20 cellular contexts compared by ENCODE assay signal in the genomic region with DNA sequence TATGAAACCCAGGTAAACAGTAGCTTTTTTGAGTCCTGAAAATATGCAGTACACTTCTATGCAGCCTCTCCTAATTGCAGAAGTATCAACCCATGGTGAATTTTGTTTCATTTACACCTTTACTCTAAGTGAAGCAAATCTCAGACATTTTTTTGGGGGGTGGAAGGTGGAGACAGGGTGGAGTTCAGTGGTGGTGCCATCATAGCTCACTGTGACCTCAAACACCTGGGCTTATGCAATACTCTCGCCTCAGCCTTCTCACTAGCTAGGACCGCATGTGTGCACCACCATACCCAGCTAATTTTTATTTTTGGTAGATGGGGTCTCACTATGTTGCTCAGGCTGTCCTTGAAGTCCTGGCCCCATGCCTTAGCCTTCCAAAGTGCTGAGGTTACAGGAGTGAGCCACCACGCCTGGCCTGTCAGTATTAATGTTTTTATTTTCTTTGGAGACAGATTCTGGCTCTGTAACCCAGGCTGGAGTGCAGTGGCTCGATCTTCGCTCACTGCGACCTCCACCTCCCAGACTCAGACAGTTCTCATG.
DNase-seq lines count a peak whose midpoint lies in the region; ATAC-seq and TF ChIP-seq lines count a peak whose summit lies in the region.
"Had no signal": no experiment of that assay in that cellular context is flagged by ENCODE, and none has a peak within 500 bp of the region (broad histone marks: within the 10 kb centered on the region; RNA-seq: fewer than 3 reads in every experiment).

No MANE protein-coding gene starts in this region.

- H3K18ac ChIP-seq in H9 (ENCODE audit: insufficient read length, low read depth, low read length) = no peak overlapping the region

- no peak overlapping the region for H3K56ac ChIP-seq in H9 (ENCODE audit: insufficient read length, low read depth, low read length)

- H2BK20ac ChIP-seq in H9 (ENCODE audit: low read depth, low read length, poor library complexity, severe bottlenecking) = no peak overlapping the region

- H3K79me2 ChIP-seq in H9 (ENCODE audit: insufficient read depth, low read length) = peaks cover 94% of the 10 kb centered on the region

- no peak overlapping the region for H2BK120ac ChIP-seq in H9 (ENCODE audit: low read depth, low read length, poor library complexity, severe bottlenecking)

- no peak overlapping the region for H2BK5ac ChIP-seq in H9 (ENCODE audit: insufficient read length, low read length)

- no peaks in the 10 kb centered on the region for H3K27me3 ChIP-seq in H9 (ENCODE audit: insufficient read depth, low read length)
- H3K27me3 ChIP-seq: BE2C, neural progenitor cell had no signal

- POLR2A ChIA-PET in MCF 10A (lab: Yijun Ruan, JAX) = interaction anchor here (0.6 kb wide), 1 partner anchor 21 kb away, joined by 3 read pairs; no protein-coding TSS in a partner anchor

- H3K27ac Mint-ChIP-seq in activated CD4-positive, alpha-beta T cell treated with anti-CD3 and anti-CD28 coated beads, Interleukin-2, amount 10 ng/mL, durations not matched to agents 24 days and 14 days = peak overlapping the region; percentile 56
- H3K27ac Mint-ChIP-seq in H9 = peak overlapping the region in 2 of 3 experiments; percentile 37 to 61; a peak in 2 of 7 replicates
- no peak overlapping the region for H3K27ac Mint-ChIP-seq in activated T-helper 17 cell treated with anti-CD3 and anti-CD28 coated beads, Interleukin-2, amount 50 U/mL, for 72 hours
- peak overlapping the region in 4 of 6 donors; percentile 50 to 85 (median 66) for H3K27ac Mint-ChIP-seq in naive B cell
- no peak overlapping the region for H3K27ac Mint-ChIP-seq in MCF 10A (ENCODE audit: low read depth, unreplicated experiment)
- H3K27ac Mint-ChIP-seq: HFFc6, mesothelial cell of epicardium had no signal

- peaks cover 35% of the 10 kb centered on the region for H3K36me3 Mint-ChIP-seq in activated CD4-positive, alpha-beta T cell treated with anti-CD3 and anti-CD28 coated beads, Interleukin-2, amount 10 ng/mL, durations not matched to agents 24 days and 14 days (ENCODE audit: low read depth)
- H3K36me3 Mint-ChIP-seq in H9 (ENCODE audit: insufficient read depth in 1 of 3, low read depth in 3 of 3) (peaks cover 7 to 16% (median 14%) of the 10 kb centered on the region in 3 experiments), naive B cell (no peaks in the 10 kb centered on the region), MCF 10A (ENCODE audit: insufficient read depth, unreplicated experiment) (peaks cover 6% of the 10 kb centered on the region)
- H3K36me3 Mint-ChIP-seq in activated T-helper 17 cell treated with anti-CD3 and anti-CD28 coated beads, Interleukin-2, amount 50 U/mL, for 72 hours (ENCODE audit: low read depth) = peaks cover 93% of the 10 kb centered on the region

- H3K4me3 Mint-ChIP-seq in activated CD4-positive, alpha-beta T cell treated with anti-CD3 and anti-CD28 coated beads, Interleukin-2, amount 10 ng/mL, durations not matched to agents 24 days and 14 days = no peak overlapping the region
- peak overlapping the region in 1 of 2 experiments; percentile 37; a peak in 1 of 5 replicates for H3K4me3 Mint-ChIP-seq in H9
- H3K4me3 Mint-ChIP-seq in activated T-helper 17 cell treated with anti-CD3 and anti-CD28 coated beads, Interleukin-2, amount 50 U/mL, for 72 hours = peak overlapping the region; percentile 54
- H3K4me3 Mint-ChIP-seq in naive B cell = peak overlapping the region in 5 of 8 donors; percentile 9 to 71 (median 46)
- H3K4me3 Mint-ChIP-seq in MCF 10A (ENCODE audit: unreplicated experiment) = no peak overlapping the region
- H3K4me3 Mint-ChIP-seq: HFFc6, mesothelial cell of epicardium, neural progenitor cell had no signal

- no peak overlapping the region for H3K14ac ChIP-seq in H9 (ENCODE audit: insufficient read depth, low read length)

- ATAC-seq in activated T-helper 17 cell treated with anti-CD3 and anti-CD28 coated beads, Interleukin-2, amount 50 U/mL, for 72 hours (replicated peaks) = no peak
- ATAC-seq in naive B cell (ENCODE audit: low read depth in 2 of 2) = peak; percentile 39 to 59

- intact Hi-C loops in activated CD4-positive, alpha-beta T cell treated with anti-CD3 and anti-CD28 coated beads, Interleukin-2, amount 10 ng/mL, durations not matched to agents 24 days and 14 days (cut with micrococcal nuclease) = loop anchor here (2.0 kb wide), 2 partner anchors 13 to 115 kb away; no protein-coding TSS in a partner anchor
- intact Hi-C loops in MCF 10A (cut with micrococcal nuclease) = no loop called here

- no peak overlapping the region for H4K91ac ChIP-seq in H9 (ENCODE audit: insufficient read length, low read depth, low read length)

- no peak overlapping the region for H4K8ac ChIP-seq in H9 (replicated peaks; ENCODE audit: insufficient read length, low read depth, low read length)

- no peaks in the 10 kb centered on the region for H3K9me3 ChIP-seq in H9 (ENCODE audit: control insufficient read depth, low read depth, low read length)
- H3K9me3 ChIP-seq: BE2C, prostate gland had no signal

- H3K9me3 Mint-ChIP-seq in activated CD4-positive, alpha-beta T cell treated with anti-CD3 and anti-CD28 coated beads, Interleukin-2, amount 10 ng/mL, durations not matched to agents 24 days and 14 days = no peaks in the 10 kb centered on the region
- H3K9me3 Mint-ChIP-seq in H9 (no peaks in the 10 kb centered on the region), naive B cell (no peaks in the 10 kb centered on the region), MCF 10A (ENCODE audit: unreplicated experiment) (no peaks in the 10 kb centered on the region)
- no peaks in the 10 kb centered on the region for H3K9me3 Mint-ChIP-seq in activated T-helper 17 cell treated with anti-CD3 and anti-CD28 coated beads, Interleukin-2, amount 50 U/mL, for 72 hours
- H3K9me3 Mint-ChIP-seq: activated T-helper 1 cell treated with anti-CD3 and anti-CD28 coated beads, Interleukin-12 subunit alpha, Interleukin-12 subunit beta, Interleukin-2, Interleukin-4 antibody, amounts not matched to agents 30 ng/mL and 10 ng/mL and 1 ng/mL, durations not matched to agents 14 hours and 24 hours and 36 hours; HFFc6; mesothelial cell of epicardium had no signal

- DNase-seq in activated CD4-positive, alpha-beta T cell treated with anti-CD3 and anti-CD28 coated beads, Interleukin-2, amount 10 ng/mL, durations not matched to agents 24 days and 14 days = no peak
- no peak for DNase-seq in activated CD4-positive, alpha-beta T cell treated with anti-CD3 and anti-CD28 coated beads for 48 hours
- no peak for DNase-seq in H9
- no peak for DNase-seq in naive B cell
- DNase-seq in epidermal melanocyte (ENCODE audit: insufficient read length, low spot score) = no peak
- no peak for DNase-seq in DMS 273 (lab: John Stamatoyannopoulos, UW; ENCODE audit: unreplicated experiment)
- no peak for DNase-seq in MCF 10A (ENCODE audit: unreplicated experiment)
- DNase-seq: BE2C; DMS 273 treated with DMSO at 0.1 percent for 48 hours; GDM1; HFFc6; NCI-H2029 treated with DMSO at 0.1 percent for 48 hours; NCI-H510A; SHP77 treated with DMSO at 0.1 percent for 48 hours; stimulated activated CD4-positive, alpha-beta T cell treated with anti-CD3 and anti-CD28 coated beads, Interleukin-2, amount 100 ng/mL, for 24 hours had no signal

- no CpG with 5 or more reads among the region's 6 CpGs for WGBS in H9 (ENCODE audit: extremely low coverage, insufficient read length, low lambda C conversion rate)

- H3K23me2 ChIP-seq in H9 (ENCODE audit: insufficient read length, low read depth, low read length, poor library complexity, severe bottlenecking) = no peaks in the 10 kb centered on the region

- H3T11ph ChIP-seq in H9 (ENCODE audit: low read length) = no peak overlapping the region

- no peak overlapping the region for H3K4ac ChIP-seq in H9 (ENCODE audit: low read depth, low read length)

- no peak overlapping the region for H2BK15ac ChIP-seq in H9 (ENCODE audit: low read depth, low read length)

- no peaks in the 10 kb centered on the region for H3K27me3 Mint-ChIP-seq in activated CD4-positive, alpha-beta T cell treated with anti-CD3 and anti-CD28 coated beads, Interleukin-2, amount 10 ng/mL, durations not matched to agents 24 days and 14 days
- H3K27me3 Mint-ChIP-seq in H9 (ENCODE audit: low read depth) (no peaks in the 10 kb centered on the region), naive B cell (no peaks in the 10 kb centered on the region), MCF 10A (ENCODE audit: insufficient read depth, unreplicated experiment) (no peaks in the 10 kb centered on the region)
- no peaks in the 10 kb centered on the region for H3K27me3 Mint-ChIP-seq in activated T-helper 17 cell treated with anti-CD3 and anti-CD28 coated beads, Interleukin-2, amount 50 U/mL, for 72 hours

- CTCF ChIA-PET in MCF 10A (lab: Yijun Ruan, JAX) = interaction anchor here (0.5 to 1.2 kb wide), 3 partner anchors 25 to 1176 kb away, joined by 3 to 4 read pairs (median 3); no protein-coding TSS in a partner anchor

- no peak overlapping the region for H2AK5ac ChIP-seq in H9 (ENCODE audit: insufficient read length, low read length)

- H3K79me1 ChIP-seq in H9 (ENCODE audit: insufficient read depth, low read depth, low read length, poor library complexity, severe bottlenecking) = no peaks in the 10 kb centered on the region

- no peak for TF ChIP-seq CTCF in H9 (conservative IDR thresholded peaks at IDR 0.05)
- TF ChIP-seq CTCF in MCF 10A (IDR thresholded peaks at IDR 0.05; ENCODE audit: unreplicated experiment) = no peak

- H4K5ac ChIP-seq in H9 (ENCODE audit: insufficient read length, low read depth, low read length) = no peak overlapping the region

- peaks cover 75% of the 10 kb centered on the region for H3K4me1 Mint-ChIP-seq in activated CD4-positive, alpha-beta T cell treated with anti-CD3 and anti-CD28 coated beads, Interleukin-2, amount 10 ng/mL, durations not matched to agents 24 days and 14 days
- peaks cover 82 to 88% of the 10 kb centered on the region in 2 experiments for H3K4me1 Mint-ChIP-seq in H9
- H3K4me1 Mint-ChIP-seq in activated T-helper 17 cell treated with anti-CD3 and anti-CD28 coated beads, Interleukin-2, amount 50 U/mL, for 72 hours = peaks cover 71% of the 10 kb centered on the region
- peaks cover 63 to 96% (median 86%) of the 10 kb centered on the region in 3 donors for H3K4me1 Mint-ChIP-seq in naive B cell
- peaks cover 39% of the 10 kb centered on the region for H3K4me1 Mint-ChIP-seq in MCF 10A (ENCODE audit: insufficient read depth, unreplicated experiment)

- no peak overlapping the region for H3K9ac ChIP-seq in H9 (ENCODE audit: extremely low read depth, insufficient read length, low read length)
- H3K9ac ChIP-seq: neural progenitor cell had no signal

- no TSS peak for BruUV-seq in MCF 10A (replicated peaks; lab: Mats Ljungman, UMichigan)

- no peak overlapping the region for H2AFZ ChIP-seq in H9 (ENCODE audit: low read length)
- H2AFZ ChIP-seq: neural progenitor cell had no signal

- H3K4me2 ChIP-seq in H9 (ENCODE audit: insufficient read depth, insufficient read length, low read length) = no peak overlapping the region
- H3K4me2 ChIP-seq: neural progenitor cell had no signal

- no peak overlapping the region for H3K23ac ChIP-seq in H9 (ENCODE audit: insufficient read length, low read depth, low read length)

- H3K4me1 ChIP-seq in H9 (ENCODE audit: insufficient read depth, low read length) = peaks cover 30% of the 10 kb centered on the region
- H3K4me1 ChIP-seq: prostate gland had no signal

- H3K27ac ChIP-seq in H9 (ENCODE audit: insufficient read length, low read depth, low read length) = no peak overlapping the region
- H3K27ac ChIP-seq: neural progenitor cell, prostate gland had no signal

- H4K20me1 ChIP-seq in H9 (ENCODE audit: control insufficient read depth, insufficient read depth, insufficient read length) = no peaks in the 10 kb centered on the region

- H2BK12ac ChIP-seq in H9 (ENCODE audit: insufficient read length, low read depth, low read length) = no peak overlapping the region

Comparison
In these comparisons a context has a peak if more than half of its experiments do, and no peak if none do; other contexts are left out.
1. H3K27ac Mint-ChIP-seq: peak in activated CD4-positive, alpha-beta T cell treated with anti-CD3 and anti-CD28 coated beads, Interleukin-2, amount 10 ng/mL, durations not matched to agents 24 days and 14 days (single experiment), H9 (2 of 3) and naive B cell (4 of 6); none in activated T-helper 17 cell treated with anti-CD3 and anti-CD28 coated beads, Interleukin-2, amount 50 U/mL, for 72 hours (single experiment) and MCF 10A (single experiment).
2. H3K4me3 Mint-ChIP-seq: peak in activated T-helper 17 cell treated with anti-CD3 and anti-CD28 coated beads, Interleukin-2, amount 50 U/mL, for 72 hours (single experiment) and naive B cell (5 of 8); none in activated CD4-positive, alpha-beta T cell treated with anti-CD3 and anti-CD28 coated beads, Interleukin-2, amount 10 ng/mL, durations not matched to agents 24 days and 14 days (single experiment) and MCF 10A (single experiment).